In genomic region chr11:12411806-12412727, GRCh38 we compare ENCODE assay signal across 7 cellular contexts. TPM values are rescaled to one million over a fixed set of nuclear protein-coding genes. Genes with fewer than 3 reads are reported as not detected.
DNase-seq lines count a peak whose midpoint lies in the region; ATAC-seq and TF ChIP-seq lines count a peak whose summit lies in the region.

No MANE protein-coding gene starts in this region.

- no peaks in the 10 kb centered on the region for H3F3A ChIP-seq in OCI-LY1 (ENCODE audit: insufficient read depth, low read length)
- peaks cover 28% of the 10 kb centered on the region for H3F3A ChIP-seq in smooth muscle cell (ENCODE audit: low read depth)

- no peak overlapping the region for H3K9ac ChIP-seq in OCI-LY1 (ENCODE audit: low read length)
- H3K9ac ChIP-seq in smooth muscle cell (ENCODE audit: low read depth), result peak overlapping the region; percentile 48

- H4K20me1 ChIP-seq in OCI-LY1 (ENCODE audit: insufficient read depth, low read length), result no peaks in the 10 kb centered on the region
- H4K20me1 ChIP-seq in smooth muscle cell (ENCODE audit: low read depth), result peaks cover 13% of the 10 kb centered on the region

- no peaks in the 10 kb centered on the region for H3K27me3 ChIP-seq in GM06990 (replicated peaks; ENCODE audit: control insufficient read depth, insufficient read depth, low read length)
- no peaks in the 10 kb centered on the region for H3K27me3 ChIP-seq in OCI-LY1 (ENCODE audit: insufficient read depth, low read length)
- H3K27me3 ChIP-seq in smooth muscle cell (ENCODE audit: low read depth), result no peaks in the 10 kb centered on the region

- H3K36me3 ChIP-seq in GM06990 (ENCODE audit: control insufficient read depth, insufficient read depth, low read length) (no peaks in the 10 kb centered on the region), OCI-LY1 (ENCODE audit: insufficient read depth, low read length) (no peaks in the 10 kb centered on the region), smooth muscle cell (ENCODE audit: low read depth) (no peaks in the 10 kb centered on the region)

- H3K4me2 ChIP-seq in OCI-LY1 (ENCODE audit: low read length), result no peak overlapping the region
- peak overlapping the region; percentile 66 for H3K4me2 ChIP-seq in smooth muscle cell

- TF ChIP-seq CTCF in GM06990 (IDR thresholded peaks at IDR 0.05; ENCODE audit: insufficient read depth, low read length, poor library complexity, severe bottlenecking) (peak; percentile 73), OCI-LY1 (IDR thresholded peaks at IDR 0.05; ENCODE audit: low read length) (peak; percentile 54), astrocyte of the spinal cord (IDR thresholded peaks at IDR 0.05; ENCODE audit: low read depth, low read length) (peak; percentile 86), smooth muscle cell (IDR thresholded peaks at IDR 0.05; ENCODE audit: borderline replicate concordance, insufficient read depth, poor library complexity, severe bottlenecking) (peak; percentile 87)

- H3K9me3 ChIP-seq in OCI-LY1 (ENCODE audit: low read length) (no peaks in the 10 kb centered on the region), smooth muscle cell (replicated peaks; ENCODE audit: low read depth) (no peaks in the 10 kb centered on the region)

- H3K27ac ChIP-seq in OCI-LY1 (ENCODE audit: low read depth, low read length, poor library complexity, severe bottlenecking), result no peak overlapping the region
- H3K27ac ChIP-seq in smooth muscle cell (ENCODE audit: low read depth), result peak overlapping the region; percentile 88

- H2AFZ ChIP-seq in OCI-LY1 (ENCODE audit: low read length) (no peak overlapping the region), smooth muscle cell (ENCODE audit: low read depth) (no peak overlapping the region)

- H3K4me3 ChIP-seq in GM06990 (replicated peaks; ENCODE audit: low read depth, low read length), result no peak overlapping the region
- no peak overlapping the region for H3K4me3 ChIP-seq in OCI-LY1 (ENCODE audit: low read depth, low read length, poor library complexity, severe bottlenecking)
- H3K4me3 ChIP-seq in astrocyte of the spinal cord (ENCODE audit: low read depth, low read length), result no peak overlapping the region
- H3K4me3 ChIP-seq in smooth muscle cell, result no peak overlapping the region

- H3K9me2 ChIP-seq in OCI-LY1 (ENCODE audit: low read depth, low read length), result no peaks in the 10 kb centered on the region

- H3K4me1 ChIP-seq in OCI-LY1 (ENCODE audit: insufficient read depth, low read length, severe bottlenecking) (no peaks in the 10 kb centered on the region), smooth muscle cell (ENCODE audit: low read depth) (peaks cover 29% of the 10 kb centered on the region)

- 4% methylated on average over 7 of the region's 7 CpGs for WGBS in smooth muscle cell (ENCODE audit: low lambda C conversion rate)

- peak; percentile 62 for ATAC-seq in HG03521 (IDR thresholded peaks at IDR 0.05; ENCODE audit: unreplicated experiment)

- in situ Hi-C loops in astrocyte of the spinal cord (cut with HindIII; ENCODE audit: low sequenced_read_pairs), result no loop called here

- H3K79me2 ChIP-seq in OCI-LY1 (ENCODE audit: insufficient read depth, low read length) (no peaks in the 10 kb centered on the region), smooth muscle cell (ENCODE audit: low read depth) (peaks cover 83% of the 10 kb centered on the region)

- peak; percentile 3 for DNase-seq in GM06990 (ENCODE audit: extremely low read depth, insufficient read length)
- peak; percentile 90 for DNase-seq in astrocyte of the spinal cord (ENCODE audit: low read depth, low spot score)
- peak; percentile 58 for DNase-seq in iPS DF 4.7 (ENCODE audit: extremely low read depth, low spot score)
- DNase-seq in smooth muscle cell (lab: John Stamatoyannopoulos, UW; ENCODE audit: unreplicated experiment), result peak; percentile 42
- no peak for DNase-seq in activated effector memory CD4-positive, alpha-beta T cell treated with Interleukin-2 at 50 U/mL for 16 hours

RNA-seq across cellular contexts. Expression of gene PARVA, which starts 34.7 kb away (rescaled TPM):
- total RNA-seq in smooth muscle cell, result 73.9 and 78.6 TPM in 2 replicates
- 85.4 and 99.4 TPM in 2 replicates for polyA plus RNA-seq in smooth muscle cell
